ENCODE assay signal across 15 cellular contexts in genomic region chr7:2872296-2872874, GRCh38. TPM values are rescaled to one million over a fixed set of nuclear protein-coding genes. Genes with fewer than 3 reads are reported as not detected.
DNase-seq lines count a peak whose midpoint lies in the region; TF ChIP-seq lines count a peak whose summit lies in the region.
"Had no signal": no experiment of that assay in that cellular context is flagged by ENCODE, and none has a peak within 500 bp of the region (broad histone marks: within the 10 kb centered on the region; RNA-seq: fewer than 3 reads in every experiment).

No MANE protein-coding gene starts in this region.

- intact Hi-C loops in posterior vena cava (cut with DNase I) = no loop called here

- H3K27ac ChIP-seq in BLaER1 = no peak overlapping the region; the same call in none of the 2 replicates
- H3K27ac ChIP-seq: esophagus squamous epithelium, thoracic aorta had no signal

- H3K4me3 Mint-ChIP-seq in glutamatergic neuron (ENCODE audit: unreplicated experiment) = peak overlapping the region; percentile 11
- H3K4me3 Mint-ChIP-seq: activated CD4-positive, alpha-beta memory T cell treated with anti-CD3 and anti-CD28 coated beads, Interleukin-2, amount 10 ng/mL, durations not matched to agents 7 days and 5 days; central memory CD8-positive, alpha-beta T cell had no signal

- no peaks in the 10 kb centered on the region for H3K36me3 ChIP-seq in BLaER1
- H3K36me3 ChIP-seq: esophagus squamous epithelium, thoracic aorta had no signal

- H3K27ac Mint-ChIP-seq in glutamatergic neuron (ENCODE audit: unreplicated experiment) = peak overlapping the region; percentile 3
- H3K27ac Mint-ChIP-seq: activated CD4-positive, alpha-beta memory T cell treated with anti-CD3 and anti-CD28 coated beads, Interleukin-2, amount 10 ng/mL, durations not matched to agents 7 days and 5 days had no signal

- peaks cover 18% of the 10 kb centered on the region for H3K27me3 Mint-ChIP-seq in glutamatergic neuron (ENCODE audit: unreplicated experiment)
- H3K27me3 Mint-ChIP-seq: activated CD4-positive, alpha-beta memory T cell treated with anti-CD3 and anti-CD28 coated beads, Interleukin-2, amount 10 ng/mL, durations not matched to agents 7 days and 5 days; central memory CD8-positive, alpha-beta T cell had no signal

- H3K4me1 Mint-ChIP-seq in glutamatergic neuron (ENCODE audit: low read depth, unreplicated experiment) = peaks cover 30% of the 10 kb centered on the region

- H3K9me3 ChIP-seq in BLaER1 = no peaks in the 10 kb centered on the region
- H3K9me3 ChIP-seq: esophagus squamous epithelium, thoracic aorta had no signal

- no peak overlapping the region for H3K9ac ChIP-seq in BLaER1

- no peaks in the 10 kb centered on the region for H3K36me3 Mint-ChIP-seq in glutamatergic neuron (ENCODE audit: unreplicated experiment)

- no peak for TF ChIP-seq CTCF in glutamatergic neuron (IDR thresholded peaks at IDR 0.05; ENCODE audit: partially characterized antibody, unreplicated experiment)

- DNase-seq in ELR (ENCODE audit: low read depth) (peak; percentile 25), NCI-H748 treated with DMSO at 0.1 percent for 48 hours (lab: John Stamatoyannopoulos, UW) (peak; percentile 22), glutamatergic neuron (no peak), G401 (ENCODE audit: low spot score) (no peak), posterior vena cava (ENCODE audit: low spot score) (no peak), SIG-M5 (lab: John Stamatoyannopoulos, UW) (no peak)
- DNase-seq: activated CD4-positive, alpha-beta memory T cell treated with anti-CD3 and anti-CD28 coated beads, Interleukin-2, amount 10 ng/mL, durations not matched to agents 7 days and 5 days; AML-193; esophagus squamous epithelium; OCI-M1; small intestine had no signal

- in situ Hi-C loops in G401 (cut with HindIII; ENCODE audit: low sequenced_read_pairs) = no loop called here

- peaks cover 11% of the 10 kb centered on the region for H3K9me3 Mint-ChIP-seq in glutamatergic neuron (ENCODE audit: unreplicated experiment)
- H3K9me3 Mint-ChIP-seq: activated CD4-positive, alpha-beta memory T cell treated with anti-CD3 and anti-CD28 coated beads, Interleukin-2, amount 10 ng/mL, durations not matched to agents 7 days and 5 days; central memory CD8-positive, alpha-beta T cell had no signal

- no peaks in the 10 kb centered on the region for H3K27me3 ChIP-seq in BLaER1

- peak overlapping the region; percentile 98 for H3K4me2 ChIP-seq in BLaER1

- H4K20me1 ChIP-seq in BLaER1 = no peaks in the 10 kb centered on the region

- no peak overlapping the region for H3K4me3 ChIP-seq in BLaER1
- H3K4me3 ChIP-seq: esophagus squamous epithelium, lung, thoracic aorta had no signal

- peaks cover 99% of the 10 kb centered on the region for H3K4me1 ChIP-seq in BLaER1

RNA-seq across cellular contexts. Expression of gene GNA12, which starts 28.3 kb away (rescaled TPM):
- total RNA-seq in glutamatergic neuron (ENCODE audit: unreplicated experiment) = 66.2 TPM
- total RNA-seq in G401 (2014; rRNA removed; shearing (Covaris generic)) = 17.7 and 18.2 TPM in 2 replicates
- total RNA-seq in posterior vena cava = 10 to 100 TPM; 59.8 to 65.8 TPM

Comparison
In these comparisons a context has a peak if more than half of its experiments do, and no peak if none do; other contexts are left out.
1. DNase-seq: peak in ELR (single experiment) and NCI-H748 treated with DMSO at 0.1 percent for 48 hours (single experiment); none in glutamatergic neuron (single experiment), G401 (single experiment), posterior vena cava (single experiment) and SIG-M5 (single experiment).